In genomic region chr5:176183321-176184074, GRCh38 we compare ENCODE assay signal across 1 cellular context.
TF ChIP-seq lines count a peak whose summit lies in the region.

No MANE protein-coding gene starts in this region.

TF ChIP-seq in HEK293, 187 proteins besides CTCF, POLR2A, EP300 and RAD21 (continued from another document):
- TF ChIP-seq, protein P1, sequence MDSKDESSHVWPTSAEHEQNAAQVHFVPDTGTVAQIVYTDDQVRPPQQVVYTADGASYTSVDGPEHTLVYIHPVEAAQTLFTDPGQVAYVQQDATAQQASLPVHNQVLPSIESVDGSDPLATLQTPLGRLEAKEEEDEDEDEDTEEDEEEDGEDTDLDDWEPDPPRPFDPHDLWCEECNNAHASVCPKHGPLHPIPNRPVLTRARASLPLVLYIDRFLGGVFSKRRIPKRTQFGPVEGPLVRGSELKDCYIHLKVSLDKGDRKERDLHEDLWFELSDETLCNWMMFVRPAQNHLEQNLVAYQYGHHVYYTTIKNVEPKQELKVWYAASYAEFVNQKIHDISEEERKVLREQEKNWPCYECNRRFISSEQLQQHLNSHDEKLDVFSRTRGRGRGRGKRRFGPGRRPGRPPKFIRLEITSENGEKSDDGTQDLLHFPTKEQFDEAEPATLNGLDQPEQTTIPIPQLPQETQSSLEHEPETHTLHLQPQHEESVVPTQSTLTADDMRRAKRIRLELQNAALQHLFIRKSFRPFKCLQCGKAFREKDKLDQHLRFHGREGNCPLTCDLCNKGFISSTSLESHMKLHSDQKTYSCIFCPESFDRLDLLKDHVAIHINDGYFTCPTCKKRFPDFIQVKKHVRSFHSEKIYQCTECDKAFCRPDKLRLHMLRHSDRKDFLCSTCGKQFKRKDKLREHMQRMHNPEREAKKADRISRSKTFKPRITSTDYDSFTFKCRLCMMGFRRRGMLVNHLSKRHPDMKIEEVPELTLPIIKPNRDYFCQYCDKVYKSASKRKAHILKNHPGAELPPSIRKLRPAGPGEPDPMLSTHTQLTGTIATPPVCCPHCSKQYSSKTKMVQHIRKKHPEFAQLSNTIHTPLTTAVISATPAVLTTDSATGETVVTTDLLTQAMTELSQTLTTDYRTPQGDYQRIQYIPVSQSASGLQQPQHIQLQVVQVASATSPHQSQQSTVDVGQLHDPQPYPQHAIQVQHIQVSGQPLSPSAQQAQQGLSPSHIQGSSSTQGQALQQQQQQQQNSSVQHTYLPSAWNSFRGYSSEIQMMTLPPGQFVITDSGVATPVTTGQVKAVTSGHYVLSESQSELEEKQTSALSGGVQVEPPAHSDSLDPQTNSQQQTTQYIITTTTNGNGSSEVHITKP (tag by site-specific recombination; IDR thresholded peaks at IDR 0.05): peak; percentile 65
- TF ChIP-seq ZNF837 (tag by site-specific recombination; IDR thresholded peaks at IDR 0.05) (no peak), ZNF221 (tag by site-specific recombination; IDR thresholded peaks at IDR 0.05; ENCODE audit: borderline replicate concordance) (no peak), BCL11A (tag by site-specific recombination; IDR thresholded peaks at IDR 0.05; ENCODE audit: low read depth) (0 out of 2 replicates have a peak, but pooled peaks have one; percentile 20), ZNF404 (tag by site-specific recombination; IDR thresholded peaks at IDR 0.05) (no peak), ZNF621 (tag by site-specific recombination; IDR thresholded peaks at IDR 0.05) (no peak), OSR2 (tag by site-specific recombination; IDR thresholded peaks at IDR 0.05) (peak; percentile 73), ZNF548 (tag by site-specific recombination; IDR thresholded peaks at IDR 0.05) (no peak), ZNF610 (tag by site-specific recombination; IDR thresholded peaks at IDR 0.05; ENCODE audit: borderline replicate concordance) (no peak), ZNF514 (tag by site-specific recombination; IDR thresholded peaks at IDR 0.05) (no peak), KLF17 (tag by site-specific recombination; IDR thresholded peaks at IDR 0.05) (no peak), ZNF664 (tag by site-specific recombination; IDR thresholded peaks at IDR 0.05) (peak; percentile 91), ZNF157 (tag by site-specific recombination; IDR thresholded peaks at IDR 0.05) (no peak), ZNF341 (tag by site-specific recombination; IDR thresholded peaks at IDR 0.05; ENCODE audit: low read depth) (peak; percentile 67; the same call in 1 of the 2 replicates), RBAK (tag by site-specific recombination; IDR thresholded peaks at IDR 0.05) (no peak)
- TF ChIP-seq, protein P2, sequence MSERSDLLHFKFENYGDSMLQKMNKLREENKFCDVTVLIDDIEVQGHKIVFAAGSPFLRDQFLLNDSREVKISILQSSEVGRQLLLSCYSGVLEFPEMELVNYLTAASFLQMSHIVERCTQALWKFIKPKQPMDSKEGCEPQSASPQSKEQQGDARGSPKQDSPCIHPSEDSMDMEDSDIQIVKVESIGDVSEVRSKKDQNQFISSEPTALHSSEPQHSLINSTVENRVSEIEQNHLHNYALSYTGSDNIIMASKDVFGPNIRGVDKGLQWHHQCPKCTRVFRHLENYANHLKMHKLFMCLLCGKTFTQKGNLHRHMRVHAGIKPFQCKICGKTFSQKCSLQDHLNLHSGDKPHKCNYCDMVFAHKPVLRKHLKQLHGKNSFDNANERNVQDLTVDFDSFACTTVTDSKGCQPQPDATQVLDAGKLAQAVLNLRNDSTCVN (tag by site-specific recombination; optimal IDR thresholded peaks at IDR 0.05): no peak
